ENCODE assay signal across 21 cellular contexts in genomic region chr1:22553991-22554522, GRCh38. TPM values are rescaled to one million over a fixed set of nuclear protein-coding genes. Genes with fewer than 3 reads are reported as not detected.
"Had no signal": no experiment of that assay in that cellular context is flagged by ENCODE, and none has a peak within 500 bp of the region (broad histone marks: within the 10 kb centered on the region; RNA-seq: fewer than 3 reads in every experiment).

No MANE protein-coding gene starts in this region.

- DNase-seq: activated CD4-positive, CD25-positive, alpha-beta regulatory T cell; activated effector memory CD4-positive, alpha-beta T cell treated with Interleukin-2 at 50 U/mL for 16 hours; activated naive CD4-positive, alpha-beta T cell treated with Interleukin-2 at 50 U/mL for 16 hours; foreskin fibroblast; hippocampal formation; natural killer cell; posterior cingulate gyrus; right cardiac atrium; stimulated activated CD4-positive, alpha-beta T cell treated with anti-CD3 and anti-CD28 coated beads, Interleukin-2, amount 100 ng/mL, for 48 hours; substantia nigra; T-helper 17 cell; T1000; upper lobe of left lung had no signal

- H3K27ac ChIP-seq: neural progenitor cell, upper lobe of left lung, vagina had no signal

- H3K4me1 ChIP-seq: upper lobe of left lung, vagina had no signal

- H3K9me3 Mint-ChIP-seq: memory B cell; natural killer cell; neural progenitor cell; stimulated activated naive CD8-positive, alpha-beta T cell treated with anti-CD3 and anti-CD28 coated beads, Interleukin-15, Interleukin-2, amounts not matched to agents 100 ng/mL and 50 ng/mL, for 24 hours had no signal

- H3K4me3 Mint-ChIP-seq: activated naive CD8-positive, alpha-beta T cell; memory B cell; natural killer cell; neural progenitor cell; stimulated activated naive CD8-positive, alpha-beta T cell treated with anti-CD3 and anti-CD28 coated beads, Interleukin-15, Interleukin-2, amounts not matched to agents 100 ng/mL and 50 ng/mL, for 24 hours; T-helper 17 cell had no signal

- H2AFZ ChIP-seq: neural progenitor cell had no signal

- H3K4me3 ChIP-seq: neural progenitor cell, upper lobe of left lung, vagina had no signal

- H3K4me2 ChIP-seq: neural progenitor cell had no signal

- H3K9me3 ChIP-seq: upper lobe of left lung, vagina had no signal

- H3K9ac ChIP-seq: neural progenitor cell had no signal

- H3K27ac Mint-ChIP-seq: activated naive CD8-positive, alpha-beta T cell; memory B cell; natural killer cell; stimulated activated naive CD8-positive, alpha-beta T cell treated with anti-CD3 and anti-CD28 coated beads, Interleukin-15, Interleukin-2, amounts not matched to agents 100 ng/mL and 50 ng/mL, for 24 hours; T-helper 17 cell had no signal

- H3K27me3 ChIP-seq: vagina had no signal

- H3K36me3 Mint-ChIP-seq: activated naive CD8-positive, alpha-beta T cell; memory B cell; natural killer cell; neural progenitor cell had no signal

- ATAC-seq: esophagus mucosa, natural killer cell, right cardiac atrium, T-helper 17 cell had no signal

- H3K36me3 ChIP-seq: neural progenitor cell, upper lobe of left lung, vagina had no signal

RNA-seq across cellular contexts. Expression of gene EPHA8, which starts 9.2 kb away (rescaled TPM):
- total RNA-seq: endothelial cell of umbilical vein, natural killer cell, omental fat pad, right cardiac atrium, T-helper 17 cell, upper lobe of left lung, vagina had no signal
- polyA plus RNA-seq: endothelial cell of umbilical vein, right cardiac atrium had no signal
